ENCODE assay signal across 19 cellular contexts in genomic region chr15:58854598-58854997, GRCh38.
"Had no signal": no experiment of that assay in that cellular context is flagged by ENCODE, and none has a peak within 500 bp of the region (broad histone marks: within the 10 kb centered on the region; RNA-seq: fewer than 3 reads in every experiment).

No MANE protein-coding gene starts in this region.

- H3K4me3 Mint-ChIP-seq: activated CD4-positive, alpha-beta memory T cell treated with anti-CD3 and anti-CD28 coated beads, Interleukin-2, amount 10 ng/mL, durations not matched to agents 7 days and 5 days; activated T-cell treated with anti-CD3 and anti-CD28 coated beads, Interleukin-2, amount 50 U/mL, for 4 hours; naive thymus-derived CD4-positive, alpha-beta T cell; stimulated activated naive CD8-positive, alpha-beta T cell treated with anti-CD3 and anti-CD28 coated beads, Interleukin-15, amount 100 ng/mL, for 72 hours; T-helper 17 cell had no signal

- H3K36me3 ChIP-seq: colonic mucosa, prostate gland had no signal

- H3K27ac ChIP-seq: colonic mucosa, gastrocnemius medialis, prostate gland, right lobe of liver, thoracic aorta had no signal

- H3K4me3 ChIP-seq: colonic mucosa, gastrocnemius medialis, prostate gland, right lobe of liver, smooth muscle cell, thoracic aorta had no signal

- DNase-seq: activated CD4-positive, alpha-beta memory T cell treated with anti-CD3 and anti-CD28 coated beads, Interleukin-2, amount 10 ng/mL, durations not matched to agents 7 days and 5 days; activated CD4-positive, alpha-beta T cell treated with anti-CD3 and anti-CD28 coated beads for 4 hours; activated effector memory CD4-positive, alpha-beta T cell treated with Interleukin-2 at 50 U/mL for 16 hours; activated naive CD4-positive, alpha-beta T cell treated with anti-CD3 and anti-CD28 coated beads, Interleukin-2, amount 50 U/mL, for 16 hours; activated T-cell treated with anti-CD3 and anti-CD28 coated beads, Interleukin-2, amount 50 U/mL, for 4 hours; central memory CD4-positive, alpha-beta T cell; colonic mucosa; effector CD4-positive, alpha-beta T cell; gastrocnemius medialis; naive thymus-derived CD4-positive, alpha-beta T cell; nucleus accumbens; right lobe of liver; stimulated activated naive CD8-positive, alpha-beta T cell treated with anti-CD3 and anti-CD28 coated beads, Interleukin-15, amount 100 ng/mL, for 72 hours; T-helper 17 cell had no signal

- H3K4me2 ChIP-seq: smooth muscle cell had no signal

- H3K27me3 Mint-ChIP-seq: activated CD4-positive, alpha-beta memory T cell treated with anti-CD3 and anti-CD28 coated beads, Interleukin-2, amount 10 ng/mL, durations not matched to agents 7 days and 5 days; naive thymus-derived CD4-positive, alpha-beta T cell; stimulated activated naive CD8-positive, alpha-beta T cell treated with anti-CD3 and anti-CD28 coated beads, Interleukin-15, amount 100 ng/mL, for 72 hours; T-helper 17 cell had no signal

- FAIRE-seq: islet of Langerhans had no signal

- H3K9me3 ChIP-seq: colonic mucosa, gastrocnemius medialis, prostate gland, right lobe of liver, thoracic aorta had no signal

- H3K4me1 ChIP-seq: colonic mucosa, gastrocnemius medialis, prostate gland, right lobe of liver had no signal

- ATAC-seq: activated T-cell treated with anti-CD3 and anti-CD28 coated beads, Interleukin-2, amount 50 U/mL, for 4 hours; gastrocnemius medialis; left lobe of liver; naive thymus-derived CD4-positive, alpha-beta T cell; right lobe of liver; stimulated activated naive CD8-positive, alpha-beta T cell treated with anti-CD3 and anti-CD28 coated beads, Interleukin-15, amount 100 ng/mL, for 72 hours; T-helper 17 cell had no signal

- H3K4me1 Mint-ChIP-seq: activated CD4-positive, alpha-beta memory T cell treated with anti-CD3 and anti-CD28 coated beads, Interleukin-2, amount 10 ng/mL, durations not matched to agents 7 days and 5 days; naive thymus-derived CD4-positive, alpha-beta T cell; stimulated activated naive CD8-positive, alpha-beta T cell treated with anti-CD3 and anti-CD28 coated beads, Interleukin-15, amount 100 ng/mL, for 72 hours; T-helper 17 cell had no signal

- H3K27me3 ChIP-seq: colonic mucosa, gastrocnemius medialis, right lobe of liver had no signal

- H3K9me3 Mint-ChIP-seq: activated CD4-positive, alpha-beta memory T cell treated with anti-CD3 and anti-CD28 coated beads, Interleukin-2, amount 10 ng/mL, durations not matched to agents 7 days and 5 days; activated T-cell treated with anti-CD3 and anti-CD28 coated beads, Interleukin-2, amount 50 U/mL, for 4 hours; naive thymus-derived CD4-positive, alpha-beta T cell; stimulated activated naive CD8-positive, alpha-beta T cell treated with anti-CD3 and anti-CD28 coated beads, Interleukin-15, amount 100 ng/mL, for 72 hours had no signal

- H3K27ac Mint-ChIP-seq: activated CD4-positive, alpha-beta memory T cell treated with anti-CD3 and anti-CD28 coated beads, Interleukin-2, amount 10 ng/mL, durations not matched to agents 7 days and 5 days; naive thymus-derived CD4-positive, alpha-beta T cell; stimulated activated naive CD8-positive, alpha-beta T cell treated with anti-CD3 and anti-CD28 coated beads, Interleukin-15, amount 100 ng/mL, for 72 hours; T-helper 17 cell had no signal
